ENCODE assay signal across 11 cellular contexts in genomic region chr11:122441702-122442092, GRCh38.
DNase-seq lines count a peak whose midpoint lies in the region; ATAC-seq, FAIRE-seq and TF ChIP-seq lines count a peak whose summit lies in the region.
"Had no signal": no experiment of that assay in that cellular context is flagged by ENCODE, and none has a peak within 500 bp of the region (broad histone marks: within the 10 kb centered on the region; RNA-seq: fewer than 3 reads in every experiment).

No MANE protein-coding gene starts in this region.

- no peak overlapping the region for H3K4ac ChIP-seq in H1 (replicated peaks; ENCODE audit: insufficient read length, low read depth, low read length)
- H3K4ac ChIP-seq in neuronal stem cell (ENCODE audit: low read length): no peak overlapping the region

- no peaks in the 10 kb centered on the region for H3K9me3 Mint-ChIP-seq in activated CD8-positive, alpha-beta T cell treated with anti-CD3 and anti-CD28 coated beads, Interleukin-2, amount 10 ng/mL, durations not matched to agents 7 days and 5 days (ENCODE audit: insufficient read depth)
- H3K9me3 Mint-ChIP-seq: T-helper 2 cell treated with Interferon-gamma antibody and Interleukin-4, amounts not matched to agents 5 μg/mL and 100 μg/mL, for 36 hours had no signal

- ATAC-seq in activated CD8-positive, alpha-beta T cell treated with anti-CD3 and anti-CD28 coated beads, Interleukin-2, amount 10 ng/mL, durations not matched to agents 7 days and 5 days: no peak
- ATAC-seq in HG03571 (IDR thresholded peaks at IDR 0.05; ENCODE audit: unreplicated experiment) (no peak), HG02870 (IDR thresholded peaks at IDR 0.05; ENCODE audit: unreplicated experiment) (no peak), GM21619 (IDR thresholded peaks at IDR 0.05; ENCODE audit: unreplicated experiment) (no peak)

- peak overlapping the region; percentile 44 for H3K4me3 ChIP-seq in A673 (ENCODE audit: low read depth, low read length, poor library complexity, severe bottlenecking)
- H3K4me3 ChIP-seq in MM.1S (ENCODE audit: low read length): no peak overlapping the region
- peak overlapping the region in 3 of 4 experiments; percentile 3 to 57 (median 34); a peak in 5 of 8 replicates for H3K4me3 ChIP-seq in H1 (ENCODE audit: extremely low read depth in 1 of 4, insufficient read depth in 2 of 4, low read depth in 3 of 4, low read length in 4 of 4)
- H3K4me3 ChIP-seq in neuronal stem cell (ENCODE audit: low read length in 2 of 2): no peak overlapping the region
- H3K4me3 ChIP-seq: cardiac muscle cell had no signal

- H3K18ac ChIP-seq in H1 (ENCODE audit: extremely low read depth, low read length): no peak overlapping the region
- no peak overlapping the region for H3K18ac ChIP-seq in neuronal stem cell (ENCODE audit: low read length)

- peaks cover 12% of the 10 kb centered on the region for H3K27me3 Mint-ChIP-seq in activated CD8-positive, alpha-beta T cell treated with anti-CD3 and anti-CD28 coated beads, Interleukin-2, amount 10 ng/mL, durations not matched to agents 7 days and 5 days (ENCODE audit: low read depth)

- H2BK120ac ChIP-seq in H1 (replicated peaks; ENCODE audit: low read depth, low read length) (no peak overlapping the region), neuronal stem cell (ENCODE audit: low read depth, low read length) (no peak overlapping the region)

- FAIRE-seq in H1 (lab: Jason Lieb, UNC): no peak

- no peak overlapping the region for H3K27ac Mint-ChIP-seq in activated CD8-positive, alpha-beta T cell treated with anti-CD3 and anti-CD28 coated beads, Interleukin-2, amount 10 ng/mL, durations not matched to agents 7 days and 5 days
- H3K27ac Mint-ChIP-seq: naive B cell; T-helper 2 cell treated with Interferon-gamma antibody and Interleukin-4, amounts not matched to agents 5 μg/mL and 100 μg/mL, for 36 hours had no signal

- no peak for TF ChIP-seq RAD21 in H1 (IDR thresholded peaks at IDR 0.05 in 1 of 2, conservative IDR thresholded peaks at IDR 0.05 in 1 of 2; ENCODE audit: low read depth in 2 of 2, low read length in 2 of 2)

- H3K4me2 ChIP-seq in MM.1S (ENCODE audit: low read depth, low read length) (peak overlapping the region; percentile 24; the same call in 1 of the 2 replicates), H1 (ENCODE audit: insufficient read depth in 1 of 2, low read depth in 2 of 2, low read length in 2 of 2) (peak overlapping the region; percentile 73 to 79), neuronal stem cell (ENCODE audit: insufficient read depth, low read length, poor library complexity, severe bottlenecking) (peak overlapping the region; percentile 48)

- H3K36me3 Mint-ChIP-seq in activated CD8-positive, alpha-beta T cell treated with anti-CD3 and anti-CD28 coated beads, Interleukin-2, amount 10 ng/mL, durations not matched to agents 7 days and 5 days (ENCODE audit: low read depth): no peaks in the 10 kb centered on the region
- H3K36me3 Mint-ChIP-seq: naive B cell had no signal

- no peak for TF ChIP-seq EP300 in H1 (IDR thresholded peaks at IDR 0.05; ENCODE audit: borderline replicate concordance in 1 of 2, low read depth in 2 of 2, low read length in 2 of 2)

- no peak overlapping the region for H3K56ac ChIP-seq in H1 (replicated peaks; ENCODE audit: insufficient read length, low read depth, low read length)

- no peak overlapping the region for H3K4me3 Mint-ChIP-seq in activated CD8-positive, alpha-beta T cell treated with anti-CD3 and anti-CD28 coated beads, Interleukin-2, amount 10 ng/mL, durations not matched to agents 7 days and 5 days
- H3K4me3 Mint-ChIP-seq: naive B cell; T-helper 2 cell treated with Interferon-gamma antibody and Interleukin-4, amounts not matched to agents 5 μg/mL and 100 μg/mL, for 36 hours had no signal

- H3K27ac ChIP-seq in A673 (ENCODE audit: low read depth, low read length, poor library complexity, severe bottlenecking): no peak overlapping the region
- H3K27ac ChIP-seq in MM.1S (ENCODE audit: low read length): no peak overlapping the region
- no peak overlapping the region for H3K27ac ChIP-seq in H1 (ENCODE audit: low read depth, low read length)
- H3K27ac ChIP-seq in neuronal stem cell (replicated peaks; ENCODE audit: low read length): no peak overlapping the region
- H3K27ac ChIP-seq: cardiac muscle cell had no signal

- H3K79me1 ChIP-seq in H1 (ENCODE audit: low read depth, low read length): no peaks in the 10 kb centered on the region
- H3K79me1 ChIP-seq in neuronal stem cell (ENCODE audit: low read depth, low read length): no peaks in the 10 kb centered on the region

- H3K79me2 ChIP-seq in MM.1S (ENCODE audit: low read length) (no peaks in the 10 kb centered on the region), H1 (ENCODE audit: control insufficient read depth in 1 of 2, insufficient read depth in 2 of 2, low read length in 2 of 2) (no peaks in the 10 kb centered on the region)

- no peaks in the 10 kb centered on the region for H3K9me3 ChIP-seq in A673 (ENCODE audit: low read depth, low read length, poor library complexity, severe bottlenecking)
- no peaks in the 10 kb centered on the region for H3K9me3 ChIP-seq in MM.1S (replicated peaks; ENCODE audit: insufficient read depth, low read length)
- H3K9me3 ChIP-seq in H1 (ENCODE audit: insufficient read depth in 2 of 2, low read depth in 1 of 2, low read length in 1 of 2): no peaks in the 10 kb centered on the region
- no peaks in the 10 kb centered on the region for H3K9me3 ChIP-seq in neuronal stem cell (replicated peaks in 1 of 2; ENCODE audit: control insufficient read depth in 2 of 2, insufficient read depth in 1 of 2, low read depth in 1 of 2, low read length in 2 of 2)

- H3K27me3 ChIP-seq in A673 (replicated peaks; ENCODE audit: insufficient read depth, low read depth, low read length, poor library complexity): no peaks in the 10 kb centered on the region
- no peaks in the 10 kb centered on the region for H3K27me3 ChIP-seq in MM.1S (replicated peaks; ENCODE audit: insufficient read depth, low read length)
- H3K27me3 ChIP-seq in H1 (replicated peaks in 1 of 4; ENCODE audit: control insufficient read depth in 3 of 4, extremely low read depth in 1 of 4, insufficient read depth in 3 of 4, low read length in 3 of 4): 0 out of 7 replicates have a peak, but pooled peaks cover 0 to 2% (median 0%) of the 10 kb centered on the region in 4 experiments
- H3K27me3 ChIP-seq in neuronal stem cell (ENCODE audit: control insufficient read depth in 3 of 3, insufficient read depth in 3 of 3, low read depth in 1 of 3, low read length in 3 of 3): no peaks in the 10 kb centered on the region
- H3K27me3 ChIP-seq: cardiac muscle cell had no signal

- H3K36me3 ChIP-seq in A673 (ENCODE audit: insufficient read depth, low read length, poor library complexity, severe bottlenecking) (no peaks in the 10 kb centered on the region), MM.1S (replicated peaks; ENCODE audit: insufficient read depth, low read length) (no peaks in the 10 kb centered on the region), H1 (ENCODE audit: control insufficient read depth in 2 of 4, insufficient read depth in 4 of 4, low read length in 3 of 4) (no peaks in the 10 kb centered on the region), neuronal stem cell (replicated peaks in 1 of 2; ENCODE audit: control insufficient read depth in 2 of 2, insufficient read depth in 2 of 2, low read length in 2 of 2) (no peaks in the 10 kb centered on the region)
- H3K36me3 ChIP-seq: cardiac muscle cell had no signal

- H3K14ac ChIP-seq in H1 (ENCODE audit: insufficient read length) (no peak overlapping the region), neuronal stem cell (ENCODE audit: low read length) (no peak overlapping the region)

- no peak overlapping the region for H2AFZ ChIP-seq in MM.1S (ENCODE audit: low read length)
- no peak overlapping the region for H2AFZ ChIP-seq in H1 (ENCODE audit: low read length)
- peak overlapping the region; percentile 86 for H2AFZ ChIP-seq in neuronal stem cell (ENCODE audit: low read length)

- CTCF ChIA-PET in A673 (lab: Charles Lee): no interaction called here
- CTCF ChIA-PET in H1 (lab: Charles Lee; ENCODE audit: partially characterized antibody): interaction anchor here (1.0 to 1.1 kb wide), 2 partner anchors 64 to 226 kb away, joined by 4 to 5 read pairs; no protein-coding TSS in a partner anchor
- CTCF ChIA-PET in activated CD8-positive, alpha-beta T cell treated with anti-CD3 and anti-CD28 coated beads, Interleukin-2, amount 10 ng/mL, durations not matched to agents 7 days and 5 days (lab: Charles Lee): no interaction called here

- TF ChIP-seq CTCF in A673 (conservative IDR thresholded peaks at IDR 0.05; ENCODE audit: low read depth, low read length): no peak
- no peak for TF ChIP-seq CTCF in MM.1S (IDR thresholded peaks at IDR 0.05; ENCODE audit: low read length)
- TF ChIP-seq CTCF in H1 (IDR thresholded peaks at IDR 0.05; ENCODE audit: control extremely low read depth in 1 of 3, insufficient read depth in 1 of 3, low read depth in 1 of 3, low read length in 3 of 3): no peak

- H2BK20ac ChIP-seq in H1 (ENCODE audit: low read length): no peak overlapping the region

- no peak for TF ChIP-seq POLR2A in H1 (IDR thresholded peaks at IDR 0.05; ENCODE audit: control extremely low read depth in 1 of 2, low read depth in 2 of 2, low read length in 2 of 2)

- H4K20me1 ChIP-seq in MM.1S (ENCODE audit: insufficient read depth, low read length) (no peaks in the 10 kb centered on the region), H1 (replicated peaks in 1 of 2; ENCODE audit: control insufficient read depth in 1 of 2, insufficient read depth in 2 of 2, low read length in 2 of 2) (no peaks in the 10 kb centered on the region)

- BruUV-seq in A673 (replicated peaks; lab: Mats Ljungman, UMichigan): no TSS peak

- no peak overlapping the region for H4K5ac ChIP-seq in H1 (ENCODE audit: insufficient read length, low read depth, low read length)

- H3K23ac ChIP-seq in H1 (ENCODE audit: insufficient read length): no peak overlapping the region
- no peak overlapping the region for H3K23ac ChIP-seq in neuronal stem cell (ENCODE audit: low read depth, low read length, poor library complexity)

- DNase-seq in A673 (ENCODE audit: low spot score) (peak; percentile 58), MM.1S (no peak), H1 (ENCODE audit: low read depth in 1 of 2, low spot score in 2 of 2) (no peak), neuronal stem cell (ENCODE audit: low spot score) (no peak)
- DNase-seq in activated CD8-positive, alpha-beta T cell treated with anti-CD3 and anti-CD28 coated beads, Interleukin-2, amount 10 ng/mL, durations not matched to agents 7 days and 5 days: no peak
- DNase-seq: naive B cell had no signal

- H3K9ac ChIP-seq in MM.1S (ENCODE audit: low read length) (no peak overlapping the region), H1 (replicated peaks in 1 of 4; ENCODE audit: extremely low read depth in 1 of 4, low read depth in 3 of 4, low read length in 3 of 4) (no peak overlapping the region), neuronal stem cell (ENCODE audit: low read depth, low read length, poor library complexity) (no peak overlapping the region)

- H3K9me2 ChIP-seq in MM.1S (replicated peaks; ENCODE audit: insufficient read depth, low read length): no peaks in the 10 kb centered on the region

- H2AK5ac ChIP-seq in H1 (ENCODE audit: low read depth, low read length) (no peak overlapping the region), neuronal stem cell (ENCODE audit: low read depth, low read length) (no peak overlapping the region)

- intact Hi-C loops in A673 (cut with micrococcal nuclease; ENCODE audit: unreplicated experiment): no loop called here

- H3K23me2 ChIP-seq in H1 (ENCODE audit: low read depth, low read length): peaks cover 5% of the 10 kb centered on the region; the same call in 1 of the 2 replicates

- no peaks in the 10 kb centered on the region for H3K4me1 Mint-ChIP-seq in activated CD8-positive, alpha-beta T cell treated with anti-CD3 and anti-CD28 coated beads, Interleukin-2, amount 10 ng/mL, durations not matched to agents 7 days and 5 days (ENCODE audit: low read depth)

- no peaks in the 10 kb centered on the region for H3F3A ChIP-seq in MM.1S (ENCODE audit: insufficient read depth, low read length)

- H2BK15ac ChIP-seq in H1 (ENCODE audit: low read length) (no peak overlapping the region), neuronal stem cell (ENCODE audit: low read length) (no peak overlapping the region)

- H3K4me1 ChIP-seq in A673 (ENCODE audit: insufficient read depth, low read length, poor library complexity, severe bottlenecking): peaks cover 12% of the 10 kb centered on the region
- no peaks in the 10 kb centered on the region for H3K4me1 ChIP-seq in MM.1S (ENCODE audit: low read length)
- H3K4me1 ChIP-seq in H1 (replicated peaks in 1 of 4; ENCODE audit: control insufficient read depth in 3 of 4, insufficient read depth in 4 of 4, low read length in 3 of 4): peaks cover 4 to 15% (median 11%) of the 10 kb centered on the region in 4 experiments; a peak in 5 of 7 replicates
- peaks cover 8 to 25% of the 10 kb centered on the region in 2 donors for H3K4me1 ChIP-seq in neuronal stem cell (ENCODE audit: control insufficient read depth in 2 of 2, insufficient read depth in 1 of 2, low read depth in 1 of 2, low read length in 2 of 2)

- POLR2A ChIA-PET in A673 (lab: Charles Lee; ENCODE audit: low non-redundant PET): interaction anchor here (0.6 to 0.7 kb wide), 2 partner anchors 118 to 482 kb away, joined by 4 read pairs; no protein-coding TSS in a partner anchor
- POLR2A ChIA-PET in H1 (lab: Charles Lee; ENCODE audit: partially characterized antibody): no interaction called here
- POLR2A ChIA-PET in activated CD8-positive, alpha-beta T cell treated with anti-CD3 and anti-CD28 coated beads, Interleukin-2, amount 10 ng/mL, durations not matched to agents 7 days and 5 days (lab: Charles Lee): no interaction called here

- H4K8ac ChIP-seq in H1 (ENCODE audit: extremely low read depth, insufficient read depth, low read length) (no peak overlapping the region), neuronal stem cell (ENCODE audit: low read depth, low read length) (no peak overlapping the region)

- no peak overlapping the region; the same call in 1 of the 2 replicates for H2BK12ac ChIP-seq in H1 (ENCODE audit: low read depth, low read length)
- H2BK12ac ChIP-seq in neuronal stem cell (ENCODE audit: low read length): no peak overlapping the region

- H2BK5ac ChIP-seq in H1 (ENCODE audit: low read depth, low read length) (no peak overlapping the region), neuronal stem cell (ENCODE audit: low read length) (no peak overlapping the region)

- 9% methylated on average over 5 of the region's 5 CpGs; no CpG with 5 or more reads in 1 of the 2 experiments for WGBS in H1 (ENCODE audit: extremely low coverage in 1 of 2, insufficient coverage in 1 of 2, insufficient read length in 1 of 2, insufficient replicate concordance in 2 of 2, low coverage in 1 of 2, low lambda C conversion rate in 2 of 2, missing lambda C conversion rate in 1 of 2), 2 experiments
- WGBS in neuronal stem cell (ENCODE audit: extremely low coverage in 2 of 2, insufficient read length in 2 of 2, insufficient replicate concordance in 1 of 2), 2 donors: no CpG with 5 or more reads among the region's 5 CpGs

- H4K91ac ChIP-seq in H1 (replicated peaks; ENCODE audit: insufficient read length, low read length) (peak overlapping the region; percentile 32), neuronal stem cell (ENCODE audit: low read depth, low read length, poor library complexity) (no peak overlapping the region)

Comparison
In these comparisons a context has a peak if more than half of its experiments do, and no peak if none do; other contexts are left out.
1. H3K4me3 ChIP-seq: peak in A673 (single experiment) and H1 (3 of 4); none in MM.1S (single experiment) and neuronal stem cell (0 of 2).
2. H3K4me2 ChIP-seq: peak in every context shown above with its lines; median percentile 76 in H1; 48 in neuronal stem cell; 24 in MM.1S.